Comparison of ENCODE assay signal across 1 cellular context in genomic region chr3:13098605-13099004, GRCh38.
TF ChIP-seq lines count a peak whose summit lies in the region.

No MANE protein-coding gene starts in this region.

TF ChIP-seq in K562, 482 proteins besides CTCF, POLR2A, EP300 and RAD21 (continued from another document):
- TF ChIP-seq AFF4 (CRISPR knock-in tag; IDR thresholded peaks at IDR 0.05) (no peak), REST (CRISPR knock-in tag; IDR thresholded peaks at IDR 0.05; ENCODE audit: low read depth) (no peak), E2F6 (IDR thresholded peaks at IDR 0.05; ENCODE audit: borderline replicate concordance in 1 of 2, extremely low read depth in 1 of 2, insufficient read depth in 1 of 2, insufficient read length in 1 of 2, low read depth in 1 of 2, low read length in 1 of 2, poor library complexity in 1 of 2, severe bottlenecking in 1 of 2) (no peak)
